In the genomic region with DNA sequence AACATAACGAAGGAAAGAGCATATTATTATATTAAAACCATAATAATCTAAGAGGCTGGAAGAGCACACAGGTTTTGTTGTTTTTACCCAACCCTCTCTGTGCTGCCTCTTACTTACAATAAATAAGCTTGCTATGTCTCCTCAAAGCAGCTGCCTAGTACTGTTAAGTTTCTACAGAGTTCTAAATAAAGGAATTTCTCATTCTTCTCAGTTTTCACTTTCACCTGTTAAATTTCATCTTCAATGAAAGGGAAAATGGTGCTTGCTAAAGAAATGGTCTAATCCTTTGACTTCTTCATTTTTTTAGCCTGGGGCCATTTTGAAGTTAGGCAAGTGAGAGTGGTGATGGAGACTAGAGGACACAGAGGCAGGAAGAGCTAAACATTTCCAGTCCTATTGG, we compare ENCODE assay signal across 1 cellular context.
TF ChIP-seq lines count a peak whose summit lies in the region.

No MANE protein-coding gene starts in this region.

TF ChIP-seq in HEK293, 187 proteins besides CTCF, POLR2A, EP300 and RAD21 (continued from another document):
- TF ChIP-seq, protein P1, sequence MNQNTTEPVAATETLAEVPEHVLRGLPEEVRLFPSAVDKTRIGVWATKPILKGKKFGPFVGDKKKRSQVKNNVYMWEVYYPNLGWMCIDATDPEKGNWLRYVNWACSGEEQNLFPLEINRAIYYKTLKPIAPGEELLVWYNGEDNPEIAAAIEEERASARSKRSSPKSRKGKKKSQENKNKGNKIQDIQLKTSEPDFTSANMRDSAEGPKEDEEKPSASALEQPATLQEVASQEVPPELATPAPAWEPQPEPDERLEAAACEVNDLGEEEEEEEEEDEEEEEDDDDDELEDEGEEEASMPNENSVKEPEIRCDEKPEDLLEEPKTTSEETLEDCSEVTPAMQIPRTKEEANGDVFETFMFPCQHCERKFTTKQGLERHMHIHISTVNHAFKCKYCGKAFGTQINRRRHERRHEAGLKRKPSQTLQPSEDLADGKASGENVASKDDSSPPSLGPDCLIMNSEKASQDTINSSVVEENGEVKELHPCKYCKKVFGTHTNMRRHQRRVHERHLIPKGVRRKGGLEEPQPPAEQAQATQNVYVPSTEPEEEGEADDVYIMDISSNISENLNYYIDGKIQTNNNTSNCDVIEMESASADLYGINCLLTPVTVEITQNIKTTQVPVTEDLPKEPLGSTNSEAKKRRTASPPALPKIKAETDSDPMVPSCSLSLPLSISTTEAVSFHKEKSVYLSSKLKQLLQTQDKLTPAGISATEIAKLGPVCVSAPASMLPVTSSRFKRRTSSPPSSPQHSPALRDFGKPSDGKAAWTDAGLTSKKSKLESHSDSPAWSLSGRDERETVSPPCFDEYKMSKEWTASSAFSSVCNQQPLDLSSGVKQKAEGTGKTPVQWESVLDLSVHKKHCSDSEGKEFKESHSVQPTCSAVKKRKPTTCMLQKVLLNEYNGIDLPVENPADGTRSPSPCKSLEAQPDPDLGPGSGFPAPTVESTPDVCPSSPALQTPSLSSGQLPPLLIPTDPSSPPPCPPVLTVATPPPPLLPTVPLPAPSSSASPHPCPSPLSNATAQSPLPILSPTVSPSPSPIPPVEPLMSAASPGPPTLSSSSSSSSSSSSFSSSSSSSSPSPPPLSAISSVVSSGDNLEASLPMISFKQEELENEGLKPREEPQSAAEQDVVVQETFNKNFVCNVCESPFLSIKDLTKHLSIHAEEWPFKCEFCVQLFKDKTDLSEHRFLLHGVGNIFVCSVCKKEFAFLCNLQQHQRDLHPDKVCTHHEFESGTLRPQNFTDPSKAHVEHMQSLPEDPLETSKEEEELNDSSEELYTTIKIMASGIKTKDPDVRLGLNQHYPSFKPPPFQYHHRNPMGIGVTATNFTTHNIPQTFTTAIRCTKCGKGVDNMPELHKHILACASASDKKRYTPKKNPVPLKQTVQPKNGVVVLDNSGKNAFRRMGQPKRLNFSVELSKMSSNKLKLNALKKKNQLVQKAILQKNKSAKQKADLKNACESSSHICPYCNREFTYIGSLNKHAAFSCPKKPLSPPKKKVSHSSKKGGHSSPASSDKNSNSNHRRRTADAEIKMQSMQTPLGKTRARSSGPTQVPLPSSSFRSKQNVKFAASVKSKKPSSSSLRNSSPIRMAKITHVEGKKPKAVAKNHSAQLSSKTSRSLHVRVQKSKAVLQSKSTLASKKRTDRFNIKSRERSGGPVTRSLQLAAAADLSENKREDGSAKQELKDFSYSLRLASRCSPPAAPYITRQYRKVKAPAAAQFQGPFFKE (tag by site-specific recombination; IDR thresholded peaks at IDR 0.05; ENCODE audit: borderline replicate concordance), result no peak
- no peak for TF ChIP-seq ZNF580 (tag by site-specific recombination; IDR thresholded peaks at IDR 0.05)
- TF ChIP-seq ZNF274 (IDR thresholded peaks at IDR 0.05; ENCODE audit: low read length), result no peak
- no peak for TF ChIP-seq ZNF274 (tag by site-specific recombination; IDR thresholded peaks at IDR 0.05; ENCODE audit: borderline replicate concordance)
- TF ChIP-seq OVOL3 (tag by site-specific recombination; IDR thresholded peaks at IDR 0.05), result no peak
- TF ChIP-seq PRDM1 (tag by site-specific recombination; IDR thresholded peaks at IDR 0.05), result peak; percentile 41; the same call in 1 of the 2 replicates
- TF ChIP-seq ZNF571 (tag by site-specific recombination; IDR thresholded peaks at IDR 0.05), result no peak
- no peak for TF ChIP-seq ZNF555 (tag by site-specific recombination; conservative IDR thresholded peaks at IDR 0.05)
- no peak for TF ChIP-seq ZNF791 (tag by site-specific recombination; IDR thresholded peaks at IDR 0.05)
